Comparison of ENCODE assay signal across 20 cellular contexts in the genomic region with DNA sequence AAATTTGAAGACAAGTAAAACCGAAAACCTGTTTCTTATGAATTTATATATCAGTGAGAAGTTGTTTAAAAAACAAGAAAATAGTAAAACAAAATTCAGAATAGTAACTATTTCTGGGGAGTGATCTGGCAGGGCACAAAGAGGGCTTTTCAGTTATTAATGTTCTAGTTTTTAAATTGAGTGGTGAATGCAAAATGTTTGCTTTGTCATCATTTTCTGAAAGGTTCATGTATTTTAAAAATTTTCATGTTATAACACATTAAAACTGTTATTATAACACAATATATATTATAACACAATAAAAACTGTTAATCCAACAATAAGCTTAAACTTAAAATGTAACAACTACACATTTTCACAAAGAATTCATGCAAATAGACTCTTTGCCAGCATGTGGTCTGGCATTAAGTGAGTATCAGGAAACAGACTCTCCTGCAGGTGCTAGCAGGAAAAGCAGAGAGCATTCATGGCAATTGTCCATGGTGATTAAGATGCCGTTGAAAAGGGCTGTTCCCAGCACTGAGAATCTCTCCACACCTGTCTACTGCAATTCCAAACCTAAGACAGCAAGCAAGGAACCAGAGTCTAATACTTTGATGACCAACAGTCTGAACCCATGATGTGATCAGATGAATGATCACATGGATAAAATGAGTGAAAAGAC.
A peak's percentile ranks its signal among the peaks of the same experiment; 100 is the strongest.
DNase-seq lines count a peak whose midpoint lies in the region; ATAC-seq and TF ChIP-seq lines count a peak whose summit lies in the region.
"Had no signal": no experiment of that assay in that cellular context is flagged by ENCODE, and none has a peak within 500 bp of the region (broad histone marks: within the 10 kb centered on the region; RNA-seq: fewer than 3 reads in every experiment).

No MANE protein-coding gene starts in this region.

- H3K36me3 Mint-ChIP-seq in MCF 10A (ENCODE audit: insufficient read depth, unreplicated experiment) = no peaks in the 10 kb centered on the region
- no peaks in the 10 kb centered on the region for H3K36me3 Mint-ChIP-seq in WTC11
- H3K36me3 Mint-ChIP-seq: activated naive CD4-positive, alpha-beta T cell treated with anti-CD3 and anti-CD28 coated beads, Interleukin-2, amount 10 ng/mL, durations not matched to agents 7 days and 5 days; naive B cell had no signal

- H3K4me3 Mint-ChIP-seq in MCF 10A (ENCODE audit: unreplicated experiment) (no peak overlapping the region), WTC11 (no peak overlapping the region)
- H3K4me3 Mint-ChIP-seq: activated naive CD4-positive, alpha-beta T cell treated with anti-CD3 and anti-CD28 coated beads, Interleukin-2, amount 10 ng/mL, durations not matched to agents 7 days and 5 days; activated T-cell treated with anti-CD3 and anti-CD28 coated beads, Interleukin-2, amount 50 U/mL, for 4 hours; effector memory CD8-positive, alpha-beta T cell; naive B cell had no signal

- 23% methylated on average over 2 of the region's 2 CpGs for WGBS in mammary epithelial cell (ENCODE audit: low coverage, missing lambda C conversion rate)
- WGBS in thyroid gland, 2 donors = 50 to 55% methylated on average over 2 of the region's 2 CpGs
- 26 to 42% methylated on average over 2 of the region's 2 CpGs for WGBS in esophagus squamous epithelium, 2 donors

- no peak overlapping the region for H3K4me2 ChIP-seq in mammary epithelial cell (ENCODE audit: insufficient read depth, low read depth, low read length)
- H3K4me2 ChIP-seq: SK-N-SH had no signal

- peaks cover 7% of the 10 kb centered on the region for H3K9me3 Mint-ChIP-seq in MCF 10A (ENCODE audit: unreplicated experiment)
- H3K9me3 Mint-ChIP-seq in WTC11 = 0 out of 2 replicates have a peak, but pooled peaks cover 6% of the 10 kb centered on the region

- H4K20me1 ChIP-seq in mammary epithelial cell (ENCODE audit: insufficient read depth, low read length) = no peaks in the 10 kb centered on the region

- ATAC-seq in WTC11 (peak; percentile 73), mucosa of descending colon (no peak)
- ATAC-seq: activated T-cell treated with anti-CD3 and anti-CD28 coated beads, Interleukin-2, amount 50 U/mL, for 4 hours; effector memory CD8-positive, alpha-beta T cell; Panc1 had no signal

- H3K79me2 ChIP-seq in mammary epithelial cell (ENCODE audit: insufficient read depth, low read length) = no peaks in the 10 kb centered on the region

- H3K36me3 ChIP-seq in mammary epithelial cell (ENCODE audit: insufficient read depth, low read length) (no peaks in the 10 kb centered on the region), thyroid gland (no peaks in the 10 kb centered on the region), mucosa of descending colon (ENCODE audit: low read depth) (no peaks in the 10 kb centered on the region), left ventricle myocardium inferior (no peaks in the 10 kb centered on the region), esophagus squamous epithelium (no peaks in the 10 kb centered on the region)
- H3K36me3 ChIP-seq: right atrium auricular region had no signal

- H3K9ac ChIP-seq in mammary epithelial cell (ENCODE audit: insufficient read depth, low read length) = no peak overlapping the region
- H3K9ac ChIP-seq: SK-N-SH had no signal

- BruUV-seq in MCF 10A (replicated peaks; lab: Mats Ljungman, UMichigan) = no TSS peak
- no TSS peak for BruUV-seq in mammary epithelial cell (replicated peaks; lab: Mats Ljungman, UMichigan)

- H3K27ac Mint-ChIP-seq in MCF 10A (ENCODE audit: low read depth, unreplicated experiment) (no peak overlapping the region), WTC11 (peak overlapping the region; percentile 75; the same call in 1 of the 2 replicates)
- H3K27ac Mint-ChIP-seq: activated naive CD4-positive, alpha-beta T cell treated with anti-CD3 and anti-CD28 coated beads, Interleukin-2, amount 10 ng/mL, durations not matched to agents 7 days and 5 days; effector memory CD8-positive, alpha-beta T cell; naive B cell had no signal

- POLR2A ChIA-PET in MCF 10A (lab: Yijun Ruan, JAX) = no interaction called here
- POLR2A ChIA-PET in WTC11 (lab: Charles Lee) = no interaction called here

- H3K27ac ChIP-seq in mammary epithelial cell (ENCODE audit: insufficient read depth, low read depth, low read length) (no peak overlapping the region), thyroid gland (peak overlapping the region in 1 of 3 donors; percentile 54), left ventricle myocardium inferior (replicated peaks) (no peak overlapping the region), esophagus squamous epithelium (no peak overlapping the region)
- H3K27ac ChIP-seq: right atrium auricular region had no signal

- no peak overlapping the region for H3K4me3 ChIP-seq in mammary epithelial cell (replicated peaks in 1 of 3; ENCODE audit: insufficient read depth in 1 of 3, low read depth in 2 of 3, low read length in 3 of 3)
- no peak overlapping the region for H3K4me3 ChIP-seq in thyroid gland (replicated peaks in 1 of 3)
- no peak overlapping the region for H3K4me3 ChIP-seq in mucosa of descending colon
- H3K4me3 ChIP-seq in left ventricle myocardium inferior = no peak overlapping the region
- no peak overlapping the region for H3K4me3 ChIP-seq in esophagus squamous epithelium
- H3K4me3 ChIP-seq: lung, right atrium auricular region had no signal

- peaks cover 12% of the 10 kb centered on the region for H3K4me1 Mint-ChIP-seq in MCF 10A (ENCODE audit: insufficient read depth, unreplicated experiment)
- peaks cover 15% of the 10 kb centered on the region for H3K4me1 Mint-ChIP-seq in WTC11
- H3K4me1 Mint-ChIP-seq: activated naive CD4-positive, alpha-beta T cell treated with anti-CD3 and anti-CD28 coated beads, Interleukin-2, amount 10 ng/mL, durations not matched to agents 7 days and 5 days; naive B cell had no signal

- in situ Hi-C loops in mammary epithelial cell (cut with MboI; ENCODE audit: low sequenced_read_pairs in 2 of 2) = no loop called here

- H3K4me1 ChIP-seq in mammary epithelial cell (ENCODE audit: insufficient read depth, low read length) (peaks cover 2% of the 10 kb centered on the region), thyroid gland (peaks cover 34 to 42% of the 10 kb centered on the region in 2 donors), mucosa of descending colon (ENCODE audit: low read depth) (no peaks in the 10 kb centered on the region), left ventricle myocardium inferior (no peaks in the 10 kb centered on the region), esophagus squamous epithelium (no peaks in the 10 kb centered on the region)
- H3K4me1 ChIP-seq: right atrium auricular region had no signal

- CTCF ChIA-PET in MCF 10A (lab: Yijun Ruan, JAX) = interaction anchor here (0.6 kb wide), 1 partner anchor 1653 kb away, joined by 3 read pairs; no protein-coding TSS in a partner anchor
- CTCF ChIA-PET in mammary epithelial cell (lab: Charles Lee; ENCODE audit: low non-redundant PET) = no interaction called here
- CTCF ChIA-PET in WTC11 (lab: Charles Lee) = no interaction called here

- intact Hi-C loops in MCF 10A (cut with micrococcal nuclease) = no loop called here
- intact Hi-C loops in mammary epithelial cell (cut with micrococcal nuclease) = no loop called here
- intact Hi-C loops in thyroid gland (cut with DNase I) = no loop called here
- intact Hi-C loops in mucosa of descending colon (cut with DNase I, micrococcal nuclease) = no loop called here
- intact Hi-C loops in left ventricle myocardium inferior (cut with micrococcal nuclease) = no loop called here
- intact Hi-C loops in esophagus squamous epithelium (cut with DNase I) = no loop called here

- dilution Hi-C loops in mammary epithelial cell (cut with HindIII; ENCODE audit: low sequenced_read_pairs) = no loop called here

- no peaks in the 10 kb centered on the region for H3K27me3 ChIP-seq in mammary epithelial cell (ENCODE audit: insufficient read depth, low read length)
- no peaks in the 10 kb centered on the region for H3K27me3 ChIP-seq in thyroid gland
- H3K27me3 ChIP-seq in left ventricle myocardium inferior (ENCODE audit: low read depth) = peaks cover 11% of the 10 kb centered on the region
- H3K27me3 ChIP-seq in esophagus squamous epithelium = peaks cover 0 to 11% (median 0%) of the 10 kb centered on the region in 4 donors
- H3K27me3 ChIP-seq: right atrium auricular region had no signal

- TF ChIP-seq POLR2A in thyroid gland (IDR thresholded peaks at IDR 0.05) (no peak), esophagus squamous epithelium (IDR thresholded peaks at IDR 0.05) (no peak)

- H2AFZ ChIP-seq in mammary epithelial cell (ENCODE audit: low read depth, low read length) = no peak overlapping the region

- H3K9me3 ChIP-seq in mammary epithelial cell (replicated peaks; ENCODE audit: insufficient read depth, low read length) (no peaks in the 10 kb centered on the region), thyroid gland (no peaks in the 10 kb centered on the region), mucosa of descending colon (no peaks in the 10 kb centered on the region), left ventricle myocardium inferior (replicated peaks) (peaks cover 17% of the 10 kb centered on the region), esophagus squamous epithelium (no peaks in the 10 kb centered on the region)
- H3K9me3 ChIP-seq: right atrium auricular region, SK-N-SH had no signal

- DNase-seq in MCF 10A (ENCODE audit: unreplicated experiment) = peak; percentile 45
- no peak for DNase-seq in mammary epithelial cell
- peak; percentile 2 for DNase-seq in NCI-H2081 treated with DMSO at 0.1 percent for 48 hours (lab: John Stamatoyannopoulos, UW)
- DNase-seq in WTC11 (ENCODE audit: low spot score) = no peak
- peak; percentile 35 to 38 for DNase-seq in thyroid gland
- DNase-seq in mucosa of descending colon = no peak
- no peak for DNase-seq in left ventricle myocardium inferior
- no peak for DNase-seq in esophagus squamous epithelium (lab: John Stamatoyannopoulos, UW)
- DNase-seq: activated CD4-positive, CD25-positive, alpha-beta regulatory T cell; activated naive CD4-positive, alpha-beta T cell treated with anti-CD3 and anti-CD28 coated beads, Interleukin-2, amount 10 ng/mL, durations not matched to agents 7 days and 5 days; activated T-cell treated with anti-CD3 and anti-CD28 coated beads, Interleukin-2, amount 50 U/mL, for 4 hours; effector memory CD8-positive, alpha-beta T cell; glutamatergic neuron; naive B cell; NCI-H1436 treated with DMSO at 0.1 percent for 48 hours; SK-N-SH; stimulated activated CD4-positive, alpha-beta T cell treated with anti-CD3 and anti-CD28 coated beads, Interleukin-15, amount 100 ng/mL, for 24 hours had no signal

- no peaks in the 10 kb centered on the region for H3K27me3 Mint-ChIP-seq in MCF 10A (ENCODE audit: insufficient read depth, unreplicated experiment)
- no peaks in the 10 kb centered on the region for H3K27me3 Mint-ChIP-seq in WTC11 (ENCODE audit: low read depth)
- H3K27me3 Mint-ChIP-seq: activated naive CD4-positive, alpha-beta T cell treated with anti-CD3 and anti-CD28 coated beads, Interleukin-2, amount 10 ng/mL, durations not matched to agents 7 days and 5 days; effector memory CD8-positive, alpha-beta T cell; naive B cell had no signal

- TF ChIP-seq CTCF in MCF 10A (IDR thresholded peaks at IDR 0.05; ENCODE audit: unreplicated experiment) = no peak
- TF ChIP-seq CTCF in mammary epithelial cell (conservative IDR thresholded peaks at IDR 0.05 in 1 of 2, IDR thresholded peaks at IDR 0.05 in 1 of 2; ENCODE audit: extremely low read depth in 1 of 2, insufficient read depth in 1 of 2, low read depth in 1 of 2, low read length in 2 of 2) = no peak
- TF ChIP-seq CTCF in WTC11 (IDR thresholded peaks at IDR 0.05) = no peak
- peak in 4 of 6 experiments; percentile 13 to 27 (median 14) for TF ChIP-seq CTCF in thyroid gland (IDR thresholded peaks at IDR 0.05)
- no peak for TF ChIP-seq CTCF in mucosa of descending colon (IDR thresholded peaks at IDR 0.05)
- TF ChIP-seq CTCF in left ventricle myocardium inferior (IDR thresholded peaks at IDR 0.05; ENCODE audit: borderline replicate concordance) = no peak
- no peak for TF ChIP-seq CTCF in esophagus squamous epithelium (IDR thresholded peaks at IDR 0.05)

Comparison
In these comparisons a context has a peak if more than half of its experiments do, and no peak if none do; other contexts are left out.
1. DNase-seq: peak in MCF 10A (single experiment), NCI-H2081 treated with DMSO at 0.1 percent for 48 hours (single experiment) and thyroid gland (2 of 2); none in mammary epithelial cell (single experiment), WTC11 (single experiment), mucosa of descending colon (0 of 3), left ventricle myocardium inferior (single experiment) and esophagus squamous epithelium (single experiment).
2. CTCF ChIP-seq: peak in thyroid gland (4 of 6); none in MCF 10A (single experiment), mammary epithelial cell (0 of 2), WTC11 (single experiment), mucosa of descending colon (single experiment), left ventricle myocardium inferior (single experiment) and esophagus squamous epithelium (0 of 6).